8 cellular contexts compared by ENCODE assay signal in genomic region chr5:40755407-40756365, GRCh38. TPM values are rescaled to one million over a fixed set of nuclear protein-coding genes. Genes with fewer than 3 reads are reported as not detected.
DNase-seq lines count a peak whose midpoint lies in the region; ATAC-seq and TF ChIP-seq lines count a peak whose summit lies in the region.

Gene TTC33, minus strand, starts transcription at chr5:40755961. Its CDS starts 8,943 bp downstream, at chr5:40747018.

- DNase-seq in DND-41 (peak; percentile 96), Panc1 (ENCODE audit: low read depth, low spot score) (peak; percentile 81), esophagus squamous epithelium (lab: John Stamatoyannopoulos, UW) (peak; percentile 87), myocyte (ENCODE audit: low read depth) (peak; percentile 95)
- DNase-seq in activated T-cell treated with anti-CD3 and anti-CD28 coated beads, Interleukin-2, amount 50 U/mL, for 48 hours: peak; percentile 96
- DNase-seq in stimulated activated CD8-positive, alpha-beta memory T cell treated with anti-CD3 and anti-CD28 coated beads, Interleukin-7, amount 100 ng/mL, for 48 hours (ENCODE audit: extremely low read depth in 1 of 2, low read depth in 1 of 2): peak; percentile 89 to 96

- peaks cover 39% of the 10 kb centered on the region for H3K4me1 ChIP-seq in DND-41 (ENCODE audit: insufficient read depth, low read length)
- peaks cover 23% of the 10 kb centered on the region for H3K4me1 ChIP-seq in KMS-11 (ENCODE audit: low read depth, poor library complexity, severe bottlenecking)
- peaks cover 9% of the 10 kb centered on the region for H3K4me1 ChIP-seq in Panc1 (ENCODE audit: control insufficient read depth, insufficient read depth, low read length)
- H3K4me1 ChIP-seq in esophagus squamous epithelium: peaks cover 8 to 20% (median 9%) of the 10 kb centered on the region in 3 donors

- H3K4me3 ChIP-seq in DND-41 (ENCODE audit: low read depth in 1 of 2, low read length in 2 of 2): peak within 1 kb of the TSS; percentile 72 to 88
- H3K4me3 ChIP-seq in KMS-11 (IDR thresholded peaks at IDR 0.05; ENCODE audit: insufficient read depth, low read depth, low read length): peak within 1 kb of the TSS; percentile 56
- H3K4me3 ChIP-seq in Panc1 (ENCODE audit: low read depth in 2 of 2, low read length in 2 of 2): peak within 1 kb of the TSS; percentile 90 to 93
- H3K4me3 ChIP-seq in esophagus squamous epithelium: peak within 1 kb of the TSS; percentile 82 to 96 (median 90)

- TF ChIP-seq CTCF in DND-41 (IDR thresholded peaks at IDR 0.05; ENCODE audit: borderline replicate concordance, extremely low read depth, low read length, poor library complexity, severe bottlenecking) (peak; percentile 79), KMS-11 (conservative IDR thresholded peaks at IDR 0.05; ENCODE audit: low read depth, low read length) (peak; percentile 77), Panc1 (IDR thresholded peaks at IDR 0.05) (peak; percentile 86), esophagus squamous epithelium (IDR thresholded peaks at IDR 0.05) (peak; percentile 51 to 80 (median 61))

- H3K27ac ChIP-seq in DND-41 (ENCODE audit: low read length) (peak within 1 kb of the TSS; percentile 76), KMS-11 (peak within 1 kb of the TSS; percentile 73), Panc1 (ENCODE audit: low read length) (peak within 1 kb of the TSS; percentile 88), esophagus squamous epithelium (peak within 1 kb of the TSS; percentile 88 to 97 (median 94))

- ATAC-seq in DND-41 (ENCODE audit: insufficient read depth, low read depth): peak; percentile 86
- ATAC-seq in GM21737 (IDR thresholded peaks at IDR 0.05; ENCODE audit: unreplicated experiment): peak; percentile 92
- peak; percentile 96 for ATAC-seq in Panc1

- H3K9me3 ChIP-seq in DND-41 (ENCODE audit: insufficient read depth, low read length, severe bottlenecking): no peaks in the 10 kb centered on the region
- H3K9me3 ChIP-seq in Panc1 (ENCODE audit: control insufficient read depth, insufficient read depth, low read depth, low read length): no peaks in the 10 kb centered on the region
- no peaks in the 10 kb centered on the region for H3K9me3 ChIP-seq in esophagus squamous epithelium

- BruUV-seq in Panc1 (replicated peaks; lab: Mats Ljungman, UMichigan): TSS peak; percentile 23

- H3K9ac ChIP-seq in DND-41 (ENCODE audit: low read depth, low read length): peak within 1 kb of the TSS; percentile 75
- H3K9ac ChIP-seq in KMS-11: peak within 1 kb of the TSS; percentile 85

- H3K36me3 ChIP-seq in DND-41 (ENCODE audit: insufficient read depth, low read length) (peaks cover 10% of the 10 kb centered on the region; the same call in 1 of the 2 replicates), KMS-11 (ENCODE audit: insufficient read depth) (no peaks in the 10 kb centered on the region), Panc1 (ENCODE audit: control insufficient read depth, insufficient read depth, low read length) (peaks cover 16% of the 10 kb centered on the region), esophagus squamous epithelium (peaks cover 0 to 16% (median 0%) of the 10 kb centered on the region in 3 donors)

- TF ChIP-seq POLR2A in esophagus squamous epithelium (IDR thresholded peaks at IDR 0.05): peak in 2 of 4 donors; percentile 22 to 59

- H3K4me2 ChIP-seq in DND-41 (ENCODE audit: insufficient read depth, low read length): peak within 1 kb of the TSS; percentile 70
- peak within 1 kb of the TSS; percentile 66 for H3K4me2 ChIP-seq in KMS-11

- 6 to 12% methylated on average over 42 to 70 of the region's 80 CpGs for WGBS in esophagus squamous epithelium, 2 donors

- peak within 1 kb of the TSS; percentile 88 for H2AFZ ChIP-seq in DND-41 (ENCODE audit: low read depth, low read length)
- H2AFZ ChIP-seq in KMS-11 (ENCODE audit: low read depth): peak within 1 kb of the TSS; percentile 94

- no peaks in the 10 kb centered on the region for H3K27me3 ChIP-seq in DND-41 (ENCODE audit: insufficient read depth, low read length, poor library complexity)
- H3K27me3 ChIP-seq in KMS-11 (ENCODE audit: insufficient read depth, low read depth): no peaks in the 10 kb centered on the region
- H3K27me3 ChIP-seq in Panc1 (ENCODE audit: control insufficient read depth, insufficient read depth, low read length): no peaks in the 10 kb centered on the region
- H3K27me3 ChIP-seq in esophagus squamous epithelium: no peaks in the 10 kb centered on the region

- POLR2A ChIA-PET in Panc1 (lab: Charles Lee): no interaction called here

- CTCF ChIA-PET in Panc1 (lab: Charles Lee): no interaction called here

- in situ Hi-C loops in Panc1 (cut with HindIII; ENCODE audit: low pct_unique_long_range_greater_than_20kb, low sequenced_read_pairs): no loop called here

- intact Hi-C loops in Panc1 (cut with micrococcal nuclease; ENCODE audit: unreplicated experiment): loop anchor here (5.0 kb wide), 1 partner anchor 122 kb away; no protein-coding TSS in a partner anchor
- intact Hi-C loops in esophagus squamous epithelium (cut with DNase I): no loop called here

- H4K20me1 ChIP-seq in DND-41 (ENCODE audit: insufficient read depth, low read length): no peaks in the 10 kb centered on the region
- no peaks in the 10 kb centered on the region for H4K20me1 ChIP-seq in KMS-11 (ENCODE audit: insufficient read depth)

- H3K79me2 ChIP-seq in DND-41 (ENCODE audit: insufficient read depth, low read length): peaks cover 49% of the 10 kb centered on the region
- peaks cover 21% of the 10 kb centered on the region; the same call in 1 of the 2 replicates for H3K79me2 ChIP-seq in KMS-11 (ENCODE audit: insufficient read depth, low read depth)

RNA-seq across cellular contexts. Expression of gene TTC33, which starts in this region (rescaled TPM):
- 12.6 TPM for total RNA-seq in Panc1 (2021; ENCODE audit: unreplicated experiment)
- 7.1 TPM for polyA plus RNA-seq in Panc1 (2012; ENCODE audit: insufficient read length)
- 10 to 100 TPM in 1 of 4 donors, 1 to 10 TPM in 3; 5.0 to 12.6 (median 7.0) TPM for total RNA-seq in esophagus squamous epithelium
- total RNA-seq in myocyte: 26.7 and 33.5 TPM in 2 replicates
- 10.4 TPM for polyA plus RNA-seq in myocyte (2012)

Comparison
In these comparisons a context has a peak if more than half of its experiments do, and no peak if none do; other contexts are left out.
1. Peak in every context shown above with its lines: DNase-seq, ATAC-seq, H3K4me3 ChIP-seq and H3K27ac ChIP-seq.